Comparison of ENCODE assay signal across 7 cellular contexts in genomic region chr6:125363360-125364121, GRCh38.
DNase-seq lines count a peak whose midpoint lies in the region; ATAC-seq and TF ChIP-seq lines count a peak whose summit lies in the region.

No MANE protein-coding gene starts in this region.

- H3K36me3 ChIP-seq in HAP-1 (replicated peaks) = no peaks in the 10 kb centered on the region
- H3K36me3 ChIP-seq in RWPE2 (ENCODE audit: low read depth) = no peaks in the 10 kb centered on the region
- H3K36me3 ChIP-seq in neural progenitor cell = no peaks in the 10 kb centered on the region

- H3K9me3 Mint-ChIP-seq in neural progenitor cell = no peaks in the 10 kb centered on the region
- no peaks in the 10 kb centered on the region for H3K9me3 Mint-ChIP-seq in activated T-helper 17 cell treated with anti-CD3 and anti-CD28 coated beads, Interleukin-2, amount 50 U/mL, for 72 hours

- TF ChIP-seq CTCF in RWPE2 (IDR thresholded peaks at IDR 0.05; ENCODE audit: poor library complexity, severe bottlenecking) = no peak
- peak; percentile 18 for TF ChIP-seq CTCF in neural progenitor cell (IDR thresholded peaks at IDR 0.05)

- H3K27me3 Mint-ChIP-seq in neural progenitor cell (ENCODE audit: insufficient read depth, low read depth) = peaks cover 18% of the 10 kb centered on the region
- H3K27me3 Mint-ChIP-seq in activated T-helper 17 cell treated with anti-CD3 and anti-CD28 coated beads, Interleukin-2, amount 50 U/mL, for 72 hours = peaks cover 45% of the 10 kb centered on the region

- H3K9me3 ChIP-seq in HAP-1 (no peaks in the 10 kb centered on the region), RWPE2 (ENCODE audit: severe bottlenecking) (no peaks in the 10 kb centered on the region), neural progenitor cell (ENCODE audit: low read depth) (no peaks in the 10 kb centered on the region)

- in situ Hi-C loops in HAP-1 (cut with MboI; ENCODE audit: low sequenced_read_pairs) = no loop called here

- H3K9ac ChIP-seq in neural progenitor cell = no peak overlapping the region

- H3F3A ChIP-seq in neural progenitor cell (ENCODE audit: low read depth) = peaks cover 24% of the 10 kb centered on the region

- H3K27ac Mint-ChIP-seq in neural progenitor cell = no peak overlapping the region
- H3K27ac Mint-ChIP-seq in activated T-helper 17 cell treated with anti-CD3 and anti-CD28 coated beads, Interleukin-2, amount 50 U/mL, for 72 hours = no peak overlapping the region

- DNase-seq in HAP-1 (ENCODE audit: low spot score in 2 of 2) = peak; percentile 38 to 65
- DNase-seq in RWPE2 (ENCODE audit: low spot score) = no peak
- peak; percentile 28 for DNase-seq in foreskin melanocyte
- peak; percentile 91 for DNase-seq in neural progenitor cell (ENCODE audit: low spot score)
- DNase-seq in NCI-H1694 treated with DMSO at 0.1 percent for 48 hours (lab: John Stamatoyannopoulos, UW) = no peak
- DNase-seq in NCI-H226 = no peak

- H3K4me3 ChIP-seq in HAP-1 = peak overlapping the region; percentile 25
- peak overlapping the region; percentile 14 for H3K4me3 ChIP-seq in RWPE2 (ENCODE audit: severe bottlenecking)
- peak overlapping the region; percentile 51 for H3K4me3 ChIP-seq in neural progenitor cell

- H3K36me3 Mint-ChIP-seq in neural progenitor cell = no peaks in the 10 kb centered on the region
- H3K36me3 Mint-ChIP-seq in activated T-helper 17 cell treated with anti-CD3 and anti-CD28 coated beads, Interleukin-2, amount 50 U/mL, for 72 hours (ENCODE audit: low read depth) = no peaks in the 10 kb centered on the region

- H3K27me3 ChIP-seq in HAP-1 (ENCODE audit: low read depth) (peaks cover 27% of the 10 kb centered on the region), RWPE2 (ENCODE audit: insufficient read depth, poor library complexity, severe bottlenecking) (no peaks in the 10 kb centered on the region), neural progenitor cell (peaks cover 81% of the 10 kb centered on the region)

- H3K4me2 ChIP-seq in neural progenitor cell = peak overlapping the region; percentile 85

- 0 out of 2 replicates have a peak, but pooled peaks cover 5% of the 10 kb centered on the region for H3K4me1 ChIP-seq in HAP-1
- no peaks in the 10 kb centered on the region for H3K4me1 ChIP-seq in RWPE2 (ENCODE audit: insufficient read depth, poor library complexity, severe bottlenecking)
- H3K4me1 ChIP-seq in neural progenitor cell = peaks cover 8% of the 10 kb centered on the region

- H4K20me1 ChIP-seq in neural progenitor cell (ENCODE audit: low read depth) = peaks cover 8% of the 10 kb centered on the region

- peaks cover 15% of the 10 kb centered on the region for H3K4me1 Mint-ChIP-seq in neural progenitor cell
- H3K4me1 Mint-ChIP-seq in activated T-helper 17 cell treated with anti-CD3 and anti-CD28 coated beads, Interleukin-2, amount 50 U/mL, for 72 hours = no peaks in the 10 kb centered on the region

- no peaks in the 10 kb centered on the region for H3K79me2 ChIP-seq in neural progenitor cell (ENCODE audit: low read depth)

- H3K27ac ChIP-seq in RWPE2 (ENCODE audit: poor library complexity, severe bottlenecking) (no peak overlapping the region), neural progenitor cell (no peak overlapping the region)

- H2AFZ ChIP-seq in neural progenitor cell (replicated peaks) = peak overlapping the region; percentile 35

- peak overlapping the region; percentile 74 for H3K4me3 Mint-ChIP-seq in neural progenitor cell
- H3K4me3 Mint-ChIP-seq in activated T-helper 17 cell treated with anti-CD3 and anti-CD28 coated beads, Interleukin-2, amount 50 U/mL, for 72 hours = no peak overlapping the region

- peak; percentile 75 for ATAC-seq in RWPE2 (ENCODE audit: low read depth)
- ATAC-seq in activated T-helper 17 cell treated with anti-CD3 and anti-CD28 coated beads, Interleukin-2, amount 50 U/mL, for 72 hours (replicated peaks) = no peak

Comparison
In these comparisons a context has a peak if more than half of its experiments do, and no peak if none do; other contexts are left out.
1. DNase-seq: peak in HAP-1 (2 of 2), foreskin melanocyte (single experiment) and neural progenitor cell (single experiment); none in RWPE2 (single experiment), NCI-H1694 treated with DMSO at 0.1 percent for 48 hours (single experiment) and NCI-H226 (single experiment).
2. Peak in every context shown above with its lines, with median percentiles within 50 percentile points of each other: H3K4me3 ChIP-seq.